Comparison of ENCODE assay signal across 9 cellular contexts in genomic region chr11:123505546-123506299, GRCh38.
DNase-seq lines count a peak whose midpoint lies in the region; ATAC-seq and TF ChIP-seq lines count a peak whose summit lies in the region.
"Had no signal": no experiment of that assay in that cellular context is flagged by ENCODE, and none has a peak within 500 bp of the region (broad histone marks: within the 10 kb centered on the region; RNA-seq: fewer than 3 reads in every experiment).

No MANE protein-coding gene starts in this region.

- peaks cover 10% of the 10 kb centered on the region for H3K9me3 Mint-ChIP-seq in glutamatergic neuron (ENCODE audit: unreplicated experiment)
- H3K9me3 Mint-ChIP-seq in CD8-positive, alpha-beta memory T cell, result no peaks in the 10 kb centered on the region

- CTCF ChIA-PET in CD8-positive, alpha-beta memory T cell (lab: Charles Lee), result no interaction called here

- H3K4me3 ChIP-seq in GM12865 (ENCODE audit: low read depth, low read length), result no peak overlapping the region
- H3K4me3 ChIP-seq in aorta (ENCODE audit: low read length in 2 of 2), result no peak overlapping the region
- H3K4me3 ChIP-seq in CD8-positive, alpha-beta memory T cell (ENCODE audit: low read length), result no peak overlapping the region

- no peaks in the 10 kb centered on the region for H3K4me1 ChIP-seq in aorta (ENCODE audit: control insufficient read depth in 1 of 2, insufficient read depth in 2 of 2, low read length in 2 of 2)
- no peaks in the 10 kb centered on the region for H3K4me1 ChIP-seq in CD8-positive, alpha-beta memory T cell (ENCODE audit: insufficient read depth, low read length)

- H3K27ac ChIP-seq in aorta (ENCODE audit: low read depth in 1 of 2, low read length in 2 of 2), result no peak overlapping the region
- H3K27ac ChIP-seq in CD8-positive, alpha-beta memory T cell (ENCODE audit: low read depth, low read length), result no peak overlapping the region
- H3K27ac ChIP-seq: epithelial cell of prostate had no signal

- H3K9me3 ChIP-seq in aorta (ENCODE audit: control insufficient read depth, low read length), result no peaks in the 10 kb centered on the region
- no peaks in the 10 kb centered on the region for H3K9me3 ChIP-seq in CD8-positive, alpha-beta memory T cell (ENCODE audit: low read length)

- WGBS in aorta, 2 donors, result 63 to 66% methylated on average over 6 of the region's 6 CpGs

- H3K36me3 Mint-ChIP-seq in glutamatergic neuron (ENCODE audit: unreplicated experiment), result no peaks in the 10 kb centered on the region
- H3K36me3 Mint-ChIP-seq in CD8-positive, alpha-beta memory T cell, result peaks cover 0 to 4% (median 0%) of the 10 kb centered on the region in 3 donors

- peak overlapping the region; percentile 14 for H3K4me3 Mint-ChIP-seq in glutamatergic neuron (ENCODE audit: unreplicated experiment)
- H3K4me3 Mint-ChIP-seq in CD8-positive, alpha-beta memory T cell, result no peak overlapping the region

- H3K27me3 ChIP-seq in aorta (ENCODE audit: control insufficient read depth in 1 of 2, insufficient read depth in 2 of 2, low read length in 1 of 2), result no peaks in the 10 kb centered on the region
- H3K27me3 ChIP-seq in CD8-positive, alpha-beta memory T cell (ENCODE audit: insufficient read depth, low read length, poor library complexity, severe bottlenecking), result no peaks in the 10 kb centered on the region

- POLR2A ChIA-PET in CD8-positive, alpha-beta memory T cell (lab: Charles Lee), result no interaction called here

- intact Hi-C loops in aorta (cut with DNase I), result no loop called here

- peak; percentile 55 for ATAC-seq in GM21360 (IDR thresholded peaks at IDR 0.05; ENCODE audit: unreplicated experiment)
- peak; percentile 59 for ATAC-seq in HG03280 (IDR thresholded peaks at IDR 0.05; ENCODE audit: unreplicated experiment)
- no peak for ATAC-seq in aorta (ENCODE audit: low FRiP score)

- no peaks in the 10 kb centered on the region for H3K27me3 Mint-ChIP-seq in glutamatergic neuron (ENCODE audit: unreplicated experiment)
- H3K27me3 Mint-ChIP-seq in CD8-positive, alpha-beta memory T cell, result peaks cover 0 to 2% of the 10 kb centered on the region in 2 donors

- peaks cover 33% of the 10 kb centered on the region for H3K4me1 Mint-ChIP-seq in glutamatergic neuron (ENCODE audit: low read depth, unreplicated experiment)
- H3K4me1 Mint-ChIP-seq in CD8-positive, alpha-beta memory T cell, result peaks cover 2 to 17% (median 14%) of the 10 kb centered on the region in 3 donors

- H3K27ac Mint-ChIP-seq in glutamatergic neuron (ENCODE audit: unreplicated experiment), result peak overlapping the region; percentile 84
- peak overlapping the region in 3 of 8 donors; percentile 4 to 48 (median 24) for H3K27ac Mint-ChIP-seq in CD8-positive, alpha-beta memory T cell

- TF ChIP-seq CTCF in GM12865 (IDR thresholded peaks at IDR 0.05; ENCODE audit: insufficient read depth, low read depth, low read length, missing control alignments), result no peak
- no peak for TF ChIP-seq CTCF in glutamatergic neuron (IDR thresholded peaks at IDR 0.05; ENCODE audit: partially characterized antibody, unreplicated experiment)

- H3K36me3 ChIP-seq in aorta (ENCODE audit: control insufficient read depth in 1 of 2, insufficient read depth in 2 of 2, low read length in 1 of 2), result no peaks in the 10 kb centered on the region
- no peaks in the 10 kb centered on the region for H3K36me3 ChIP-seq in CD8-positive, alpha-beta memory T cell (ENCODE audit: insufficient read depth, low read length)

- DNase-seq in GM12865 (ENCODE audit: low read depth) (peak; percentile 34), glutamatergic neuron (peak; percentile 73), aorta (no peak), putamen (ENCODE audit: low spot score) (no peak)
- DNase-seq in activated CD4-positive, alpha-beta T cell treated with anti-CD3 and anti-CD28 coated beads for 1 hour, result no peak
- no peak for DNase-seq in CD8-positive, alpha-beta memory T cell

Comparison
In these comparisons a context has a peak if more than half of its experiments do, and no peak if none do; other contexts are left out.
1. DNase-seq: peak in GM12865 (single experiment) and glutamatergic neuron (single experiment); none in aorta (0 of 2), activated CD4-positive, alpha-beta T cell treated with anti-CD3 and anti-CD28 coated beads for 1 hour (single experiment), CD8-positive, alpha-beta memory T cell (0 of 5) and putamen (single experiment).